In the genomic region with DNA sequence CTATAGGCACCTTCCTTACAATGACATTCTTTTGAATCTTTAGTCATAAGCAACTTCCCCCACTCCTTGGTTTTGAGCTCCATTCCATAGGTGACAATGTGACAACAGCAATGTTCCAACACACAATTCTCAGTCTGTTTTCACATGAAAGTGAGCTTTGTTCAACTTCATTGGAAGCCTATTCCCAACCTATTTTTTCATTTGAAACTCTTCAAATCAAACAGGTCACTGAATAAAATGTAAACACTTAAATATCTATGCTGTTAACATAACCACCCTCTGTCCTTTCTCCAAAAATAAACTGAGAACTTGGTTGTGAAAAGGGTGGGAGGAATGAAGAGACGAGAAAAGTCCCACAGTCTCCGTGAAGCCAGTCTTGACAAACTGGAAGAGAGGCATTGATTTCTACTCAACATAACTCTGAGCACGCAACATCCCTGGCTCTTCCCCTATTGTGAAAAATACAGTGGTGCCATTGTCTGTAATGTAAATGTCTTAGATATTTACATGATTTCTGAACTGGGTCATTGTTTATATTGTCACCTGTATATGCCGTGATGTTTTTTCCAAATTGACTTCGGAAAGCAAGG, we compare ENCODE assay signal across 35 cellular contexts.
"Had no signal": no experiment of that assay in that cellular context is flagged by ENCODE, and none has a peak within 500 bp of the region (broad histone marks: within the 10 kb centered on the region; RNA-seq: fewer than 3 reads in every experiment).

No MANE protein-coding gene starts in this region.

- H3K4me1 ChIP-seq: adrenal gland, body of pancreas, breast epithelium had no signal

- H3K27ac Mint-ChIP-seq: activated B cell treated with CpG ODN at 0.5 μM for 24 hours; activated CD4-positive, alpha-beta memory T cell treated with anti-CD3 and anti-CD28 coated beads for 36 hours; activated CD4-positive, alpha-beta T cell treated with anti-CD3 and anti-CD28 coated beads, Interleukin-2, amount 10 ng/mL, durations not matched to agents 24 days and 14 days; activated CD8-positive, alpha-beta T cell treated with anti-CD3 and anti-CD28 coated beads for 36 hours; activated naive CD4-positive, alpha-beta T cell treated with anti-CD3 and anti-CD28 coated beads, Interleukin-2, amount 10 ng/mL, durations not matched to agents 7 days and 5 days; activated naive CD4-positive, alpha-beta T cell treated with anti-CD3 and anti-CD28 coated beads, Interleukin-2, amount 50 U/mL, for 24 hours; activated naive CD8-positive, alpha-beta T cell; activated naive CD8-positive, alpha-beta T cell treated with anti-CD3 and anti-CD28 coated beads, Interleukin-2, amount 10 ng/mL, durations not matched to agents 7 days and 5 days; activated T-cell treated with anti-CD3 and anti-CD28 coated beads, Interleukin-2, amount 50 U/mL, for 72 hours; activated T-helper 1 cell treated with anti-CD3 and anti-CD28 coated beads, Interleukin-12 subunit alpha, Interleukin-12 subunit beta, Interleukin-2, Interleukin-4 antibody, amounts not matched to agents 30 ng/mL and 10 ng/mL and 1 ng/mL, durations not matched to agents 14 hours and 24 hours and 36 hours; activated T-helper 17 cell treated with anti-CD3 and anti-CD28 coated beads, Interleukin-2, amount 50 U/mL, for 72 hours; T-helper 1 cell treated with Interleukin-12 subunit alpha and Interleukin-12 subunit beta and Interleukin-4 antibody, amounts not matched to agents 30 μg/mL and 1 μg/mL, for 36 hours; T-helper 2 cell treated with Interferon-gamma antibody and Interleukin-4, amounts not matched to agents 5 μg/mL and 100 μg/mL, for 36 hours had no signal

- H3K36me3 Mint-ChIP-seq: activated CD4-positive, alpha-beta memory T cell treated with anti-CD3 and anti-CD28 coated beads for 36 hours; activated naive CD4-positive, alpha-beta T cell treated with anti-CD3 and anti-CD28 coated beads, Interleukin-2, amount 10 ng/mL, durations not matched to agents 7 days and 5 days; activated naive CD4-positive, alpha-beta T cell treated with anti-CD3 and anti-CD28 coated beads, Interleukin-2, amount 50 U/mL, for 24 hours; activated naive CD8-positive, alpha-beta T cell; activated naive CD8-positive, alpha-beta T cell treated with anti-CD3 and anti-CD28 coated beads, Interleukin-2, amount 10 ng/mL, durations not matched to agents 7 days and 5 days had no signal

- H3K27me3 ChIP-seq: adrenal gland, body of pancreas, brain microvascular endothelial cell, breast epithelium had no signal

- H3K27me3 Mint-ChIP-seq: activated B cell treated with CpG ODN at 0.5 μM for 24 hours; activated CD4-positive, alpha-beta memory T cell treated with anti-CD3 and anti-CD28 coated beads for 36 hours; activated CD4-positive, alpha-beta T cell treated with anti-CD3 and anti-CD28 coated beads, Interleukin-2, amount 10 ng/mL, durations not matched to agents 24 days and 14 days; activated CD8-positive, alpha-beta T cell treated with anti-CD3 and anti-CD28 coated beads for 36 hours; activated naive CD4-positive, alpha-beta T cell treated with anti-CD3 and anti-CD28 coated beads, Interleukin-2, amount 10 ng/mL, durations not matched to agents 7 days and 5 days; activated naive CD4-positive, alpha-beta T cell treated with anti-CD3 and anti-CD28 coated beads, Interleukin-2, amount 50 U/mL, for 24 hours; activated naive CD8-positive, alpha-beta T cell; activated naive CD8-positive, alpha-beta T cell treated with anti-CD3 and anti-CD28 coated beads, Interleukin-2, amount 10 ng/mL, durations not matched to agents 7 days and 5 days; activated T-helper 17 cell treated with anti-CD3 and anti-CD28 coated beads, Interleukin-2, amount 50 U/mL, for 72 hours had no signal

- H3K9me3 Mint-ChIP-seq: activated CD4-positive, alpha-beta T cell treated with anti-CD3 and anti-CD28 coated beads, Interleukin-2, amount 10 ng/mL, durations not matched to agents 24 days and 14 days; activated naive CD8-positive, alpha-beta T cell treated with anti-CD3 and anti-CD28 coated beads, Interleukin-2, amount 10 ng/mL, durations not matched to agents 7 days and 5 days; activated T-helper 1 cell treated with anti-CD3 and anti-CD28 coated beads, Interleukin-12 subunit alpha, Interleukin-12 subunit beta, Interleukin-2, Interleukin-4 antibody, amounts not matched to agents 30 ng/mL and 10 ng/mL and 1 ng/mL, durations not matched to agents 14 hours and 24 hours and 36 hours; T-helper 2 cell treated with Interferon-gamma antibody and Interleukin-4, amounts not matched to agents 5 μg/mL and 100 μg/mL, for 36 hours had no signal

- H3K4me3 ChIP-seq: adrenal gland, body of pancreas, breast epithelium had no signal

- H3K4me1 Mint-ChIP-seq: activated B cell treated with CpG ODN at 0.5 μM for 24 hours; activated CD4-positive, alpha-beta T cell treated with anti-CD3 and anti-CD28 coated beads, Interleukin-2, amount 10 ng/mL, durations not matched to agents 24 days and 14 days; activated naive CD4-positive, alpha-beta T cell treated with anti-CD3 and anti-CD28 coated beads, Interleukin-2, amount 10 ng/mL, durations not matched to agents 7 days and 5 days; activated naive CD4-positive, alpha-beta T cell treated with anti-CD3 and anti-CD28 coated beads, Interleukin-2, amount 50 U/mL, for 24 hours; activated naive CD8-positive, alpha-beta T cell treated with anti-CD3 and anti-CD28 coated beads, Interleukin-2, amount 10 ng/mL, durations not matched to agents 7 days and 5 days; activated T-helper 17 cell treated with anti-CD3 and anti-CD28 coated beads, Interleukin-2, amount 50 U/mL, for 72 hours had no signal

- H3K9me3 ChIP-seq: adrenal gland, body of pancreas, breast epithelium had no signal

- H3K4me3 Mint-ChIP-seq: activated B cell treated with CpG ODN at 0.5 μM for 24 hours; activated CD4-positive, alpha-beta memory T cell treated with anti-CD3 and anti-CD28 coated beads for 36 hours; activated CD4-positive, alpha-beta T cell treated with anti-CD3 and anti-CD28 coated beads, Interleukin-2, amount 10 ng/mL, durations not matched to agents 24 days and 14 days; activated CD8-positive, alpha-beta T cell treated with anti-CD3 and anti-CD28 coated beads for 36 hours; activated naive CD4-positive, alpha-beta T cell treated with anti-CD3 and anti-CD28 coated beads, Interleukin-2, amount 10 ng/mL, durations not matched to agents 7 days and 5 days; activated naive CD4-positive, alpha-beta T cell treated with anti-CD3 and anti-CD28 coated beads, Interleukin-2, amount 50 U/mL, for 24 hours; activated naive CD8-positive, alpha-beta T cell; activated naive CD8-positive, alpha-beta T cell treated with anti-CD3 and anti-CD28 coated beads, Interleukin-2, amount 10 ng/mL, durations not matched to agents 7 days and 5 days; activated T-cell treated with anti-CD3 and anti-CD28 coated beads, Interleukin-2, amount 50 U/mL, for 4 hours; activated T-cell treated with anti-CD3 and anti-CD28 coated beads, Interleukin-2, amount 50 U/mL, for 72 hours; activated T-helper 1 cell treated with anti-CD3 and anti-CD28 coated beads, Interleukin-12 subunit alpha, Interleukin-12 subunit beta, Interleukin-2, Interleukin-4 antibody, amounts not matched to agents 30 ng/mL and 10 ng/mL and 1 ng/mL, durations not matched to agents 14 hours and 24 hours and 36 hours; activated T-helper 17 cell treated with anti-CD3 and anti-CD28 coated beads, Interleukin-2, amount 50 U/mL, for 72 hours; T-helper 1 cell treated with Interleukin-12 subunit alpha and Interleukin-12 subunit beta and Interleukin-4 antibody, amounts not matched to agents 30 μg/mL and 1 μg/mL, for 36 hours; T-helper 2 cell treated with Interferon-gamma antibody and Interleukin-4, amounts not matched to agents 5 μg/mL and 100 μg/mL, for 36 hours had no signal

- ATAC-seq: activated CD8-positive, alpha-beta T cell treated with anti-CD3 and anti-CD28 coated beads for 36 hours; activated T-cell treated with anti-CD3 and anti-CD28 coated beads, Interleukin-2, amount 50 U/mL, for 4 hours; activated T-cell treated with anti-CD3 and anti-CD28 coated beads, Interleukin-2, amount 50 U/mL, for 72 hours; activated T-helper 17 cell treated with anti-CD3 and anti-CD28 coated beads, Interleukin-2, amount 50 U/mL, for 72 hours; body of pancreas had no signal

- DNase-seq: activated B cell treated with CpG ODN at 0.5 μM for 24 hours; activated CD4-positive, alpha-beta memory T cell treated with anti-CD3 and anti-CD28 coated beads for 36 hours; activated CD4-positive, alpha-beta T cell treated with anti-CD3 and anti-CD28 coated beads for 4 hours; activated CD4-positive, alpha-beta T cell treated with anti-CD3 and anti-CD28 coated beads, Interleukin-2, amount 10 ng/mL, durations not matched to agents 24 days and 14 days; activated CD4-positive, alpha-beta T cell treated with anti-CD3 and anti-CD28 coated beads, Interleukin-2, amount 50 U/mL, for 1 hour; activated CD4-positive, alpha-beta T cell treated with anti-CD3 and anti-CD28 coated beads, Interleukin-2, amount 50 U/mL, for 4 hours; activated CD4-positive, CD25-positive, alpha-beta regulatory T cell treated with anti-CD3 and anti-CD28 coated beads, Interleukin-2, amount 50 U/mL, for 72 hours; activated CD8-positive, alpha-beta memory T cell treated with anti-CD3 and anti-CD28 coated beads, Interleukin-2, amount 50 U/mL, for 4 hours; activated CD8-positive, alpha-beta T cell treated with anti-CD3 and anti-CD28 coated beads for 36 hours; activated effector memory CD4-positive, alpha-beta T cell treated with anti-CD3 and anti-CD28 coated beads, Interleukin-2, amount 50 U/mL, for 16 hours; activated gamma-delta T cell treated with Interleukin-2 at 50 U/mL for 16 hours; activated naive CD4-positive, alpha-beta T cell; activated naive CD4-positive, alpha-beta T cell treated with anti-CD3 and anti-CD28 coated beads, Interleukin-2, amount 10 ng/mL, durations not matched to agents 7 days and 5 days; activated naive CD8-positive, alpha-beta T cell treated with anti-CD3 and anti-CD28 coated beads, Interleukin-2, amount 10 ng/mL, durations not matched to agents 7 days and 5 days; activated T-cell treated with anti-CD3 and anti-CD28 coated beads for 4 hours; activated T-cell treated with anti-CD3 and anti-CD28 coated beads, Interleukin-2, amount 50 U/mL, for 1 hour; activated T-cell treated with anti-CD3 and anti-CD28 coated beads, Interleukin-2, amount 50 U/mL, for 4 hours; activated T-cell treated with anti-CD3 and anti-CD28 coated beads, Interleukin-2, amount 50 U/mL, for 72 hours; adrenal gland; amniotic stem cell; aorta; body of pancreas; brain microvascular endothelial cell; central memory CD4-positive, alpha-beta T cell; T-helper 1 cell; T-helper 2 cell; T-helper 9 cell had no signal

- H3K36me3 ChIP-seq: adrenal gland, brain microvascular endothelial cell, breast epithelium had no signal

- H3K27ac ChIP-seq: adrenal gland, body of pancreas, brain microvascular endothelial cell, breast epithelium, VCaP had no signal
